19 cellular contexts compared by ENCODE assay signal in the genomic region with DNA sequence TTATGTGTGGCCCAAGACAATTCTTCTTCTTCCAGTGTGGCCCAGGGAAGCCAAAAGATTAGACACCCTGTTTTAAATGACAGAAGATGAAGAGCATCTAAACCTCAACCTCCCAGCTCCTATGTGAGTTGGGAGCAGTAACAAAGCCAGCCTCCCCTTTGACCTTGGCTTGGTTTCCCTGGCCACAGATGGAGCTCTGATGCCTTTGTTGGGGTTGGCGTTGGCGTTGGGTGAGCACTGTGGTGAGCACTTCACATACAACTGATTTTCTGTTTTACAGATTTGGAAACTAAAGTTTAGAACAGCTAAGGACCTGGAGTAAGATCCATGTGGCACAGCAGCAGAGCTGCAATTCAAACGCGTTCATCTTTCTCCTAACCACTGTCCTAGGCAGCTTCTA. TPM values are rescaled to one million over a fixed set of nuclear protein-coding genes. Genes with fewer than 3 reads are reported as not detected.
"Had no signal": no experiment of that assay in that cellular context is flagged by ENCODE, and none has a peak within 500 bp of the region (broad histone marks: within the 10 kb centered on the region; RNA-seq: fewer than 3 reads in every experiment).

No MANE protein-coding gene starts in this region.

- H3K27ac Mint-ChIP-seq: activated CD8-positive, alpha-beta T cell treated with anti-CD3 and anti-CD28 coated beads for 36 hours; activated naive CD8-positive, alpha-beta T cell treated with anti-CD3 and anti-CD28 coated beads for 36 hours; activated T-cell treated with anti-CD3 and anti-CD28 coated beads, Interleukin-2, amount 50 U/mL, for 72 hours; memory B cell; natural killer cell; stimulated activated memory B cell treated with anti-CD40 and anti-IgM and Interleukin-4, amounts not matched to agents 10 μg/mL and 1 μg/mL and 100 μg/mL, for 72 hours had no signal

- H3K27me3 Mint-ChIP-seq: stimulated activated memory B cell treated with anti-CD40 and anti-IgM and Interleukin-4, amounts not matched to agents 10 μg/mL and 1 μg/mL and 100 μg/mL, for 72 hours had no signal

- H3K9me3 ChIP-seq: prostate gland, SJCRH30, upper lobe of left lung had no signal

- H3K36me3 ChIP-seq: brain microvascular endothelial cell, prostate gland, SJCRH30, upper lobe of left lung had no signal

- H3K36me3 Mint-ChIP-seq: activated naive CD8-positive, alpha-beta T cell treated with anti-CD3 and anti-CD28 coated beads for 36 hours; memory B cell; natural killer cell; stimulated activated memory B cell treated with anti-CD40 and anti-IgM and Interleukin-4, amounts not matched to agents 10 μg/mL and 1 μg/mL and 100 μg/mL, for 72 hours had no signal

- H3K4me3 ChIP-seq: prostate gland, SJCRH30, upper lobe of left lung had no signal

- DNase-seq: activated CD4-positive, alpha-beta T cell treated with anti-CD3 and anti-CD28 coated beads for 4 hours; activated CD8-positive, alpha-beta T cell treated with anti-CD3 and anti-CD28 coated beads for 36 hours; activated gamma-delta T cell treated with Interleukin-2 at 50 U/mL for 16 hours; activated naive CD8-positive, alpha-beta T cell treated with anti-CD3 and anti-CD28 coated beads for 36 hours; activated T-cell treated with anti-CD3 and anti-CD28 coated beads, Interleukin-2, amount 50 U/mL, for 72 hours; brain microvascular endothelial cell; cerebellar nuclear complex; erythroblast; glutamatergic neuron; hypothalamus; kidney; left ventricle myocardium superior; natural killer cell; SJCRH30; T-helper 2 cell; upper lobe of left lung had no signal

- H3K27me3 ChIP-seq: brain microvascular endothelial cell, SJCRH30, upper lobe of left lung had no signal

- H3K9me3 Mint-ChIP-seq: activated CD8-positive, alpha-beta T cell treated with anti-CD3 and anti-CD28 coated beads for 36 hours; activated naive CD8-positive, alpha-beta T cell treated with anti-CD3 and anti-CD28 coated beads for 36 hours; activated T-cell treated with anti-CD3 and anti-CD28 coated beads, Interleukin-2, amount 50 U/mL, for 72 hours; natural killer cell had no signal

- H3K27ac ChIP-seq: brain microvascular endothelial cell, prostate gland, SJCRH30 had no signal

- H3K4me3 Mint-ChIP-seq: activated CD8-positive, alpha-beta T cell treated with anti-CD3 and anti-CD28 coated beads for 36 hours; activated naive CD8-positive, alpha-beta T cell treated with anti-CD3 and anti-CD28 coated beads for 36 hours; activated T-cell treated with anti-CD3 and anti-CD28 coated beads, Interleukin-2, amount 50 U/mL, for 72 hours; memory B cell; natural killer cell; stimulated activated memory B cell treated with anti-CD40 and anti-IgM and Interleukin-4, amounts not matched to agents 10 μg/mL and 1 μg/mL and 100 μg/mL, for 72 hours had no signal

- H3K4me1 Mint-ChIP-seq: activated naive CD8-positive, alpha-beta T cell treated with anti-CD3 and anti-CD28 coated beads for 36 hours; natural killer cell had no signal

- H3K4me1 ChIP-seq: prostate gland had no signal

RNA-seq across cellular contexts. Expression of gene DAAM2, which starts 22.1 kb away (rescaled TPM):
- total RNA-seq: activated CD8-positive, alpha-beta T cell treated with anti-CD3 and anti-CD28 coated beads for 36 hours; activated naive CD8-positive, alpha-beta T cell treated with anti-CD3 and anti-CD28 coated beads for 36 hours; activated T-cell treated with anti-CD3 and anti-CD28 coated beads, Interleukin-2, amount 50 U/mL, for 72 hours; natural killer cell had no signal
